ENCODE assay signal across 8 cellular contexts in genomic region chr22:19179472-19180048, GRCh38. TPM values are rescaled to one million over a fixed set of nuclear protein-coding genes. Genes with fewer than 3 reads are reported as not detected.
DNase-seq lines count a peak whose midpoint lies in the region; ATAC-seq and TF ChIP-seq lines count a peak whose summit lies in the region.

No MANE protein-coding gene starts in this region.

- H3K4me2 ChIP-seq in OCI-LY1 (ENCODE audit: low read length) = peak overlapping the region; percentile 92
- H3K4me2 ChIP-seq in parathyroid adenoma (ENCODE audit: low read length) = peak overlapping the region; percentile 95

- no peak overlapping the region; the same call in 1 of the 2 replicates for H2AFZ ChIP-seq in OCI-LY1 (ENCODE audit: low read length)
- H2AFZ ChIP-seq in parathyroid adenoma = peak overlapping the region; percentile 84

- H3K9me2 ChIP-seq in OCI-LY1 (ENCODE audit: low read depth, low read length) = no peaks in the 10 kb centered on the region

- H3K4me3 ChIP-seq in BJ (ENCODE audit: low read depth, low read length) (peak overlapping the region; percentile 52; the same call in 1 of the 2 replicates), HUES64 (ENCODE audit: low read length) (peak overlapping the region; percentile 90), OCI-LY1 (ENCODE audit: low read depth, low read length, poor library complexity, severe bottlenecking) (peak overlapping the region; percentile 82), left ventricle myocardium inferior (peak overlapping the region; percentile 97), parathyroid adenoma (ENCODE audit: low read depth, low read length) (peak overlapping the region; percentile 70)

- 45% methylated on average over 16 of the region's 16 CpGs for WGBS in HUES64

- H3K27me3 ChIP-seq in BJ (ENCODE audit: control insufficient read depth, insufficient read depth, low read length) (no peaks in the 10 kb centered on the region), HUES64 (ENCODE audit: insufficient read depth, low read length) (no peaks in the 10 kb centered on the region), OCI-LY1 (ENCODE audit: insufficient read depth, low read length) (no peaks in the 10 kb centered on the region; the same call in 1 of the 2 replicates), left ventricle myocardium inferior (ENCODE audit: low read depth) (no peaks in the 10 kb centered on the region), parathyroid adenoma (ENCODE audit: control insufficient read depth, insufficient read depth, low read length) (no peaks in the 10 kb centered on the region)

- POLR2A ChIA-PET in BJ (lab: Charles Lee) = interaction anchor here (0.6 kb wide), 1 partner anchor 251 kb away, joined by 3 read pairs; no protein-coding TSS in a partner anchor

- no peaks in the 10 kb centered on the region for H3F3A ChIP-seq in OCI-LY1 (ENCODE audit: insufficient read depth, low read length)

- intact Hi-C loops in left ventricle myocardium inferior (cut with micrococcal nuclease) = no loop called here

- H3K79me2 ChIP-seq in OCI-LY1 (ENCODE audit: insufficient read depth, low read length) (no peaks in the 10 kb centered on the region), parathyroid adenoma (no peaks in the 10 kb centered on the region)

- DNase-seq in BJ (ENCODE audit: low read depth) (peak; percentile 36), anterior cingulate cortex (lab: John Stamatoyannopoulos, UW) (peak in 54 of 58 donors; percentile 26 to 80 (median 62)), left ventricle myocardium inferior (peak; percentile 73)

- H3K9me3 ChIP-seq in HUES64 (ENCODE audit: insufficient read depth, low read depth, low read length) = no peaks in the 10 kb centered on the region
- no peaks in the 10 kb centered on the region for H3K9me3 ChIP-seq in OCI-LY1 (ENCODE audit: low read length)
- H3K9me3 ChIP-seq in left ventricle myocardium inferior (replicated peaks) = no peaks in the 10 kb centered on the region
- no peaks in the 10 kb centered on the region for H3K9me3 ChIP-seq in parathyroid adenoma (ENCODE audit: control insufficient read depth, low read length)

- ATAC-seq in GM18511 (IDR thresholded peaks at IDR 0.05; ENCODE audit: unreplicated experiment) (peak; percentile 59), HG03097 (IDR thresholded peaks at IDR 0.05; ENCODE audit: low FRiP score, unreplicated experiment) (no peak)

- CTCF ChIA-PET in BJ (lab: Yijun Ruan, JAX) = interaction anchor here (0.6 to 2.5 kb wide), 25 partner anchors 12 to 481 kb away, joined by 3 to 13 read pairs (median 3); partner anchors contain the start of gene ESS2

- H3K27ac ChIP-seq in HUES64 (ENCODE audit: low read depth, low read length) = no peak overlapping the region; the same call in 1 of the 2 replicates
- H3K27ac ChIP-seq in OCI-LY1 (ENCODE audit: low read depth, low read length, poor library complexity, severe bottlenecking) = peak overlapping the region; percentile 31
- H3K27ac ChIP-seq in left ventricle myocardium inferior (replicated peaks) = peak overlapping the region; percentile 92
- H3K27ac ChIP-seq in parathyroid adenoma = peak overlapping the region; percentile 58

- peaks cover 7% of the 10 kb centered on the region for H3K36me3 ChIP-seq in BJ (ENCODE audit: control insufficient read depth, insufficient read depth, low read length)
- H3K36me3 ChIP-seq in HUES64 (ENCODE audit: insufficient read depth, low read length) = peaks cover 12% of the 10 kb centered on the region; the same call in 1 of the 2 replicates
- H3K36me3 ChIP-seq in OCI-LY1 (ENCODE audit: insufficient read depth, low read length) = peaks cover 7% of the 10 kb centered on the region; the same call in 1 of the 2 replicates
- H3K36me3 ChIP-seq in left ventricle myocardium inferior = no peaks in the 10 kb centered on the region
- H3K36me3 ChIP-seq in parathyroid adenoma (ENCODE audit: control insufficient read depth, insufficient read depth, low read length) = no peaks in the 10 kb centered on the region

- H3K9ac ChIP-seq in HUES64 (ENCODE audit: low read depth, low read length) (peak overlapping the region; percentile 80), OCI-LY1 (ENCODE audit: low read length) (peak overlapping the region; percentile 77), parathyroid adenoma (no peak overlapping the region)

- H3K4me1 ChIP-seq in HUES64 (ENCODE audit: insufficient read depth, low read length) = peaks cover 4% of the 10 kb centered on the region; the same call in 1 of the 2 replicates
- peaks cover 40% of the 10 kb centered on the region for H3K4me1 ChIP-seq in OCI-LY1 (ENCODE audit: insufficient read depth, low read length, severe bottlenecking)
- H3K4me1 ChIP-seq in left ventricle myocardium inferior = peaks cover 47% of the 10 kb centered on the region
- H3K4me1 ChIP-seq in parathyroid adenoma = no peaks in the 10 kb centered on the region

- TF ChIP-seq CTCF in BJ (IDR thresholded peaks at IDR 0.05; ENCODE audit: insufficient read depth, low read depth, low read length) (peak; percentile 79), OCI-LY1 (IDR thresholded peaks at IDR 0.05; ENCODE audit: low read length) (peak; percentile 76), left ventricle myocardium inferior (IDR thresholded peaks at IDR 0.05; ENCODE audit: borderline replicate concordance) (peak; percentile 81), parathyroid adenoma (IDR thresholded peaks at IDR 0.05) (peak; percentile 66)

- no peaks in the 10 kb centered on the region for H4K20me1 ChIP-seq in OCI-LY1 (ENCODE audit: insufficient read depth, low read length)

RNA-seq across cellular contexts. Expression of gene SLC25A1, which starts 1.0 kb away (rescaled TPM):
- polyA plus RNA-seq in BJ (2011; rRNA removed) = 19.6 and 36.9 TPM in 2 replicates
- 27.7 and 28.7 TPM in 2 replicates for polyA minus RNA-seq in BJ (2011; rRNA and poly(A)+ RNA removed)
- 115 TPM for polyA plus RNA-seq in HUES64 (2013, experiment 1 of 2)
- polyA plus RNA-seq in HUES64 (2013, experiment 2 of 2) = 128 TPM
- total RNA-seq in left ventricle myocardium inferior = 20.9 TPM

RNA-seq across cellular contexts. Expression of gene GSC2, which starts 29.5 kb away (rescaled TPM):
- not detected in 2 replicates for polyA plus RNA-seq in BJ (2011; rRNA removed)
- polyA minus RNA-seq in BJ (2011; rRNA and poly(A)+ RNA removed) = not detected in 2 replicates
- not detected for polyA plus RNA-seq in HUES64 (2013, experiment 1 of 2)
- not detected for polyA plus RNA-seq in HUES64 (2013, experiment 2 of 2)
- total RNA-seq in left ventricle myocardium inferior = not detected

RNA-seq across cellular contexts. Expression of gene ESS2, which starts 35.1 kb away (rescaled TPM):
- 11.3 and 19.4 TPM in 2 replicates for polyA plus RNA-seq in BJ (2011; rRNA removed)
- polyA minus RNA-seq in BJ (2011; rRNA and poly(A)+ RNA removed) = 5.0 and 7.8 TPM in 2 replicates
- 13.9 TPM for polyA plus RNA-seq in HUES64 (2013, experiment 1 of 2)
- 14.4 TPM for polyA plus RNA-seq in HUES64 (2013, experiment 2 of 2)
- total RNA-seq in left ventricle myocardium inferior = 9.5 TPM

RNA-seq across cellular contexts. Expression of gene TSSK2, which starts 48.5 kb away (rescaled TPM):
- polyA plus RNA-seq in BJ (2011; rRNA removed) = not detected in 2 replicates
- 0.33 TPM in 1 of 2 replicates, not detected in the other for polyA minus RNA-seq in BJ (2011; rRNA and poly(A)+ RNA removed)
- polyA plus RNA-seq in HUES64 (2013, experiment 1 of 2) = not detected
- polyA plus RNA-seq in HUES64 (2013, experiment 2 of 2) = not detected
- not detected for total RNA-seq in left ventricle myocardium inferior

RNA-seq across cellular contexts. Expression of gene DGCR2, which starts 57.3 kb away (rescaled TPM):
- 32.2 and 44.3 TPM in 2 replicates for polyA plus RNA-seq in BJ (2011; rRNA removed)
- polyA minus RNA-seq in BJ (2011; rRNA and poly(A)+ RNA removed) = 21.2 and 25.3 TPM in 2 replicates
- 41.7 TPM for polyA plus RNA-seq in HUES64 (2013, experiment 1 of 2)
- 35.9 TPM for polyA plus RNA-seq in HUES64 (2013, experiment 2 of 2)
- total RNA-seq in left ventricle myocardium inferior = 33.0 TPM
